In the genomic region with DNA sequence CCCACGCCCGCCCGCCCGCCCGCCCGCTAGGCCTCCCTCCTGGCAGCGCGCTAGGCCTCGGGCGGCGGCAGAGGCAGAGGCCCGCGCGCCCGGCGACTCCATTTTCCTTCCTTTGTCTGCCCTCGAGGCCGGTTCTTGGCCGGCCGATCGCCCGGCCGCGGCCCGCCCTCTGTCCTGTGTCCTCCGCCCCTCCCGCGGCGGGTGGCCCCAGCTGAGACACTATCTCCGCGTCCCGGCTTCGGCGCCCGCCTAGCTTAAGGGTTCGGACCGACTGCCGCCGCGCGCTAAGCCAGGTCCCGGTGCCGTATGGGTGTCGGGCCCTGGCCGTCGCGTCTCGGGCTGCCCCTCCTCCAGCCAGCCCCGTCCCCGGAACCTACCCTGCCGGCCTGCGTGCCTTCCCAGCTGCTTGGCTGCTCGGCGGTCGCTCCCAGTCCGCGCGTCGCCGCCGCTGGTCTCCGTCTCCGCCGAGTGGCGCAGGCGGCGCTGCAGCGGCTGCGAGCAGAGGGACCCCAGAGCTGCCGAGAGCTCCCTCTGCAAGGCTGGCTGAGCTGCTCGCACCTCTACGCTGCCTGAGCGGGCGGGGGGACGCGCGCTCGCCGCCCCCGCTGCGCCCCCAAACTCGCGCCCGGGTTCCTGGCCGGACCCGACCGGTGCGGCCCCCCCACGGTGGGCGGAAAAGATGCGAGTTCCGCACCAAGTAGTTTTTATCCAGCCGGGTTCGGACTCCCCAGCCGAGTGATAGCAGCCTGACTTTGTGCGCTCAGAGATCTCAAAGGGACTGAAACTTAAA, we compare ENCODE assay signal across 1 cellular context.
A peak's percentile ranks its signal among the peaks of the same experiment; 100 is the strongest.
TF ChIP-seq lines count a peak whose summit lies in the region.

No MANE protein-coding gene starts in this region.

TF ChIP-seq in K562, 482 proteins besides CTCF, POLR2A, EP300 and RAD21 (continued from another document and continues in another):
- TF ChIP-seq GTF2B (IDR thresholded peaks at IDR 0.05; ENCODE audit: extremely low read depth, insufficient read length) (no peak), POLR2H (tag; IDR thresholded peaks at IDR 0.05; ENCODE audit: low read depth) (0 out of 2 replicates have a peak, but pooled peaks have one; percentile 27), FIP1L1 (IDR thresholded peaks at IDR 0.05; ENCODE audit: low read depth, low read length, poor library complexity, severe bottlenecking) (peak; percentile 91), XRCC5 (IDR thresholded peaks at IDR 0.05; ENCODE audit: low read depth, low read length) (0 out of 2 replicates have a peak, but pooled peaks have one; percentile 73), CXXC5 (CRISPR knock-in tag; IDR thresholded peaks at IDR 0.05) (peak; percentile 66), ZNF184 (CRISPR knock-in tag; IDR thresholded peaks at IDR 0.05) (no peak), TGIF2 (CRISPR knock-in tag; IDR thresholded peaks at IDR 0.05) (peak; percentile 75; the same call in 1 of the 2 replicates), DACH1 (IDR thresholded peaks at IDR 0.05; ENCODE audit: partially characterized antibody) (peak; percentile 74), ESRRA (IDR thresholded peaks at IDR 0.05; ENCODE audit: borderline replicate concordance, low read depth) (peak; percentile 18; the same call in 1 of the 2 replicates), RFX5 (IDR thresholded peaks at IDR 0.05; ENCODE audit: low read depth, low read length) (no peak), ZNF639 (CRISPR knock-in tag; conservative IDR thresholded peaks at IDR 0.05 in 1 of 2, IDR thresholded peaks at IDR 0.05 in 1 of 2) (peak in 1 of 2 experiments; percentile 97; a peak in 1 of 4 replicates), KLF13 (tag; IDR thresholded peaks at IDR 0.05; ENCODE audit: borderline replicate concordance, low read depth) (peak; percentile 37; the same call in 1 of the 2 replicates), ZBTB7A (IDR thresholded peaks at IDR 0.05; ENCODE audit: borderline replicate concordance, control insufficient read depth, low read depth, low read length) (peak; percentile 71), U2AF1 (optimal IDR thresholded peaks at IDR 0.05; ENCODE audit: low read depth, low read length) (peak; percentile 69), GABPB1 (CRISPR knock-in tag; IDR thresholded peaks at IDR 0.05) (peak; percentile 70), MAFF (IDR thresholded peaks at IDR 0.05; ENCODE audit: low read length) (no peak), FOXP1 (CRISPR knock-in tag; IDR thresholded peaks at IDR 0.05) (peak; percentile 32; the same call in 1 of the 2 replicates), PRPF4 (IDR thresholded peaks at IDR 0.05; ENCODE audit: insufficient read depth, low read depth, low read length, poor library complexity, severe bottlenecking) (peak; percentile 85), SP1 (CRISPR knock-in tag; IDR thresholded peaks at IDR 0.05) (peak; percentile 70), MED1 (CRISPR knock-in tag; IDR thresholded peaks at IDR 0.05; ENCODE audit: borderline replicate concordance) (0 out of 2 replicates have a peak, but pooled peaks have one; percentile 82), TBP (optimal IDR thresholded peaks at IDR 0.05; ENCODE audit: low read depth, low read length) (peak; percentile 32), CBFA2T2 (conservative IDR thresholded peaks at IDR 0.05) (0 out of 2 replicates have a peak, but pooled peaks have one; percentile 3), CREB1 (IDR thresholded peaks at IDR 0.05) (peak; percentile 43), CREB1 (CRISPR knock-in tag; IDR thresholded peaks at IDR 0.05) (peak; percentile 82; the same call in 1 of the 2 replicates), BCOR (IDR thresholded peaks at IDR 0.05) (0 out of 2 replicates have a peak, but pooled peaks have one; percentile 30), NR3C1 (CRISPR knock-in tag; IDR thresholded peaks at IDR 0.05) (peak; percentile 87; the same call in 1 of the 2 replicates), ZNF354B (CRISPR knock-in tag; IDR thresholded peaks at IDR 0.05) (no peak), ATF1 (CRISPR knock-in tag; IDR thresholded peaks at IDR 0.05) (no peak), ATF1 (tag; IDR thresholded peaks at IDR 0.05) (peak; percentile 48), CHAMP1 (IDR thresholded peaks at IDR 0.05) (no peak), PML (IDR thresholded peaks at IDR 0.05; ENCODE audit: low read length) (peak; percentile 59; the same call in 1 of the 2 replicates), DDX20 (tag; IDR thresholded peaks at IDR 0.05; ENCODE audit: low read depth) (no peak), EGR1 (conservative IDR thresholded peaks at IDR 0.05) (peak; percentile 69), CHD7 (IDR thresholded peaks at IDR 0.05; ENCODE audit: low read depth, low read length) (no peak), HLTF (IDR thresholded peaks at IDR 0.05) (0 out of 2 replicates have a peak, but pooled peaks have one; percentile 54)
- TF ChIP-seq, protein P1, sequence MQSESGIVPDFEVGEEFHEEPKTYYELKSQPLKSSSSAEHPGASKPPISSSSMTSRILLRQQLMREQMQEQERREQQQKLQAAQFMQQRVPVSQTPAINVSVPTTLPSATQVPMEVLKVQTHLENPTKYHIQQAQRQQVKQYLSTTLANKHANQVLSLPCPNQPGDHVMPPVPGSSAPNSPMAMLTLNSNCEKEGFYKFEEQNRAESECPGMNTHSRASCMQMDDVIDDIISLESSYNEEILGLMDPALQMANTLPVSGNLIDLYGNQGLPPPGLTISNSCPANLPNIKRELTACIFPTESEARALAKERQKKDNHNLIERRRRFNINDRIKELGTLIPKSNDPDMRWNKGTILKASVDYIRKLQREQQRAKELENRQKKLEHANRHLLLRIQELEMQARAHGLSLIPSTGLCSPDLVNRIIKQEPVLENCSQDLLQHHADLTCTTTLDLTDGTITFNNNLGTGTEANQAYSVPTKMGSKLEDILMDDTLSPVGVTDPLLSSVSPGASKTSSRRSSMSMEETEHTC (IDR thresholded peaks at IDR 0.05): no peak
- TF ChIP-seq, protein P2, sequence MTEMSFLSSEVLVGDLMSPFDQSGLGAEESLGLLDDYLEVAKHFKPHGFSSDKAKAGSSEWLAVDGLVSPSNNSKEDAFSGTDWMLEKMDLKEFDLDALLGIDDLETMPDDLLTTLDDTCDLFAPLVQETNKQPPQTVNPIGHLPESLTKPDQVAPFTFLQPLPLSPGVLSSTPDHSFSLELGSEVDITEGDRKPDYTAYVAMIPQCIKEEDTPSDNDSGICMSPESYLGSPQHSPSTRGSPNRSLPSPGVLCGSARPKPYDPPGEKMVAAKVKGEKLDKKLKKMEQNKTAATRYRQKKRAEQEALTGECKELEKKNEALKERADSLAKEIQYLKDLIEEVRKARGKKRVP (CRISPR knock-in tag; IDR thresholded peaks at IDR 0.05): no peak
